Comparison of ENCODE assay signal across 24 cellular contexts in the genomic region with DNA sequence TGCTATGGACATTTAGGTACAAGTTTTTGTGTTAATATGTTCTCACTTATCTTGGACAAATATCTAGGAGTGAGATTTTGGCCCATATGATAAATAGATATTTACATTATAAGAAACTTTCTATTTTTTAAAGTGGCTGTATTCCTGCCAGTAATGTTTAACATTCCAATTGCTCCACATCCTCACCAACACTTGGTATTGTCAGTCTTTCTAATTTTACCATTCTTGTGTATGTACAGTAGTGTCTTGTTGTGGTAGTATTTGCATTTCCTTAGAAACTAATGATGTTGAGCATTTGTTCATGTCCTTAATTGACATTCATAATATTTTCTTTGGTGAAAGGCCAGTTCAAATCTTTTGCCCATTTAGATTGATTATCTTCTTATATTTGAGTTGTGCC.
DNase-seq lines count a peak whose midpoint lies in the region; ATAC-seq, FAIRE-seq and TF ChIP-seq lines count a peak whose summit lies in the region.
"Had no signal": no experiment of that assay in that cellular context is flagged by ENCODE, and none has a peak within 500 bp of the region (broad histone marks: within the 10 kb centered on the region; RNA-seq: fewer than 3 reads in every experiment).

No MANE protein-coding gene starts in this region.

- no peak for TF ChIP-seq RAD21 in A549 (conservative IDR thresholded peaks at IDR 0.05 in 1 of 2, IDR thresholded peaks at IDR 0.05 in 1 of 2)
- TF ChIP-seq RAD21 in K562 (CRISPR knock-in tag; conservative IDR thresholded peaks at IDR 0.05 in 1 of 2, IDR thresholded peaks at IDR 0.05 in 1 of 2): no peak

- H3K36me3 ChIP-seq in K562 (ENCODE audit: control insufficient read depth, insufficient read depth, low read length) (no peaks in the 10 kb centered on the region), pancreas (no peaks in the 10 kb centered on the region)
- H3K36me3 ChIP-seq: BE2C, BLaER1 had no signal

- H3K27ac ChIP-seq in A549: no peak overlapping the region
- H3K27ac ChIP-seq in K562 (ENCODE audit: extremely low read depth, low read depth, low read length): no peak overlapping the region
- no peak overlapping the region for H3K27ac ChIP-seq in pancreas
- H3K27ac ChIP-seq: 22Rv1, BLaER1 had no signal

- ATAC-seq in A549 (no peak), K562 (no peak), pancreas (no peak), GM19351 (IDR thresholded peaks at IDR 0.05; ENCODE audit: unreplicated experiment) (no peak)

- no peak overlapping the region for H3K4me2 ChIP-seq in A549
- H3K4me2 ChIP-seq in K562 (ENCODE audit: insufficient read depth, low read length): no peak overlapping the region
- H3K4me2 ChIP-seq: BLaER1 had no signal

- TF ChIP-seq POLR2A in A549 (IDR thresholded peaks at IDR 0.05; ENCODE audit: low read length) (no peak), K562 (conservative IDR thresholded peaks at IDR 0.05) (no peak)

- CTCF ChIA-PET in A549 (lab: Yijun Ruan, JAX) (interaction anchor here (1.0 kb wide), 1 partner anchor 703 kb away, joined by 3 read pairs; no protein-coding TSS in a partner anchor), K562 (lab: Yijun Ruan, JAX; ENCODE audit: low intra/inter-chr PET ratio) (no interaction called here)

- H2AFZ ChIP-seq in K562 (ENCODE audit: low read depth, low read length): no peak overlapping the region

- no peak overlapping the region for H3K4me3 ChIP-seq in A549
- no peak overlapping the region for H3K4me3 ChIP-seq in K562
- H3K4me3 ChIP-seq in pancreas: no peak overlapping the region
- H3K4me3 ChIP-seq: BLaER1 had no signal

- in situ Hi-C loops in K562 (cut with MboI): no loop called here

- H3K4me1 ChIP-seq in A549 (no peaks in the 10 kb centered on the region), K562 (replicated peaks in 1 of 2; ENCODE audit: control insufficient read depth in 2 of 2, insufficient read depth in 2 of 2, low read length in 2 of 2) (no peaks in the 10 kb centered on the region; a peak in 1 of 5 replicates), pancreas (no peaks in the 10 kb centered on the region)
- H3K4me1 ChIP-seq: BE2C, BLaER1 had no signal

- intact Hi-C loops in K562 (cut with micrococcal nuclease) (no loop called here), pancreas (cut with DNase I) (no loop called here)

- H3K9me1 ChIP-seq in K562 (ENCODE audit: control insufficient read depth, insufficient read depth, low read length): no peaks in the 10 kb centered on the region

- POLR2A ChIA-PET in A549 (lab: Yijun Ruan, JAX): no interaction called here
- POLR2A ChIA-PET in K562 (lab: Yijun Ruan, JAX): no interaction called here

- peaks cover 22% of the 10 kb centered on the region for H3K9me3 ChIP-seq in A549
- H3K9me3 ChIP-seq in K562 (replicated peaks; ENCODE audit: control insufficient read depth, insufficient read depth, low read depth, low read length): no peaks in the 10 kb centered on the region
- H3K9me3 ChIP-seq in pancreas: no peaks in the 10 kb centered on the region
- H3K9me3 ChIP-seq: BE2C had no signal

- H3K27me3 ChIP-seq in K562 (ENCODE audit: control insufficient read depth in 2 of 2, insufficient read depth in 2 of 2, low read length in 2 of 2): peaks cover 0 to 12% of the 10 kb centered on the region in 2 experiments; a peak in 1 of 5 replicates
- peaks cover 0 to 5% (median 0%) of the 10 kb centered on the region in 4 donors for H3K27me3 ChIP-seq in pancreas
- H3K27me3 ChIP-seq: BE2C, BLaER1 had no signal

- no peak for DNase-seq in A549 (ENCODE audit: low read depth in 1 of 2, low spot score in 1 of 2)
- DNase-seq in K562 (ENCODE audit: extremely low read depth in 1 of 4, low spot score in 3 of 4): no peak
- DNase-seq in pancreas: no peak
- DNase-seq in NCI-H146 (lab: John Stamatoyannopoulos, UW): no peak
- no peak for DNase-seq in NCI-H2081 (lab: John Stamatoyannopoulos, UW)
- DNase-seq: ACHN; BE2C; C1 segment of cervical spinal cord; CD4-positive, alpha-beta memory T cell; CD4-positive, CD25-positive, alpha-beta regulatory T cell; CD8-positive, alpha-beta memory T cell; COR-L47; DMS 273 treated with DMSO at 0.1 percent for 48 hours; DMS153; DMS53; DMS79; DND-41; EL; GDM1 had no signal

- no peaks in the 10 kb centered on the region for H4K20me1 ChIP-seq in K562 (replicated peaks; ENCODE audit: control insufficient read depth, insufficient read depth, low read length)
- H4K20me1 ChIP-seq: BLaER1 had no signal

- no peak overlapping the region for H3K9ac ChIP-seq in K562 (ENCODE audit: insufficient read depth in 1 of 2, low read depth in 2 of 2, low read length in 2 of 2)
- H3K9ac ChIP-seq: BLaER1 had no signal

- peak; percentile 89 for FAIRE-seq in A549 (lab: Jason Lieb, UNC)
- no peak for FAIRE-seq in K562 (lab: Jason Lieb, UNC)
- peak; percentile 17 for FAIRE-seq in pancreas (lab: Jason Lieb, UNC)
- FAIRE-seq: GM12891, GM19239 had no signal

- no TSS peak for BruUV-seq in K562 (replicated peaks; lab: Mats Ljungman, UMichigan)

- TF ChIP-seq CTCF in A549 (IDR thresholded peaks at IDR 0.05): no peak
- no peak for TF ChIP-seq CTCF in K562 (IDR thresholded peaks at IDR 0.05 in 2 of 3, conservative IDR thresholded peaks at IDR 0.05 in 1 of 3; ENCODE audit: insufficient read depth in 2 of 3, low read depth in 1 of 3, low read length in 3 of 3)
- TF ChIP-seq CTCF in pancreas (IDR thresholded peaks at IDR 0.05): no peak

- TF ChIP-seq EP300 in A549 (IDR thresholded peaks at IDR 0.05) (no peak), K562 (IDR thresholded peaks at IDR 0.05; ENCODE audit: low read length) (no peak)

- no peaks in the 10 kb centered on the region for H3K79me2 ChIP-seq in K562 (ENCODE audit: control insufficient read depth, insufficient read depth, low read length)

TF ChIP-seq in A549, 52 proteins besides CTCF, POLR2A, EP300 and RAD21 (continues in another document):
- TF ChIP-seq ESRRA (IDR thresholded peaks at IDR 0.05; ENCODE audit: borderline replicate concordance, low read length) (no peak), JUNB (IDR thresholded peaks at IDR 0.05) (no peak)
- TF ChIP-seq, protein P1, sequence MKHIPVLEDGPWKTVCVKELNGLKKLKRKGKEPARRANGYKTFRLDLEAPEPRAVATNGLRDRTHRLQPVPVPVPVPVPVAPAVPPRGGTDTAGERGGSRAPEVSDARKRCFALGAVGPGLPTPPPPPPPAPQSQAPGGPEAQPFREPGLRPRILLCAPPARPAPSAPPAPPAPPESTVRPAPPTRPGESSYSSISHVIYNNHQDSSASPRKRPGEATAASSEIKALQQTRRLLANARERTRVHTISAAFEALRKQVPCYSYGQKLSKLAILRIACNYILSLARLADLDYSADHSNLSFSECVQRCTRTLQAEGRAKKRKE (CRISPR knock-in tag; IDR thresholded peaks at IDR 0.05; ENCODE audit: low read depth): no peak
- TF ChIP-seq, protein P2, sequence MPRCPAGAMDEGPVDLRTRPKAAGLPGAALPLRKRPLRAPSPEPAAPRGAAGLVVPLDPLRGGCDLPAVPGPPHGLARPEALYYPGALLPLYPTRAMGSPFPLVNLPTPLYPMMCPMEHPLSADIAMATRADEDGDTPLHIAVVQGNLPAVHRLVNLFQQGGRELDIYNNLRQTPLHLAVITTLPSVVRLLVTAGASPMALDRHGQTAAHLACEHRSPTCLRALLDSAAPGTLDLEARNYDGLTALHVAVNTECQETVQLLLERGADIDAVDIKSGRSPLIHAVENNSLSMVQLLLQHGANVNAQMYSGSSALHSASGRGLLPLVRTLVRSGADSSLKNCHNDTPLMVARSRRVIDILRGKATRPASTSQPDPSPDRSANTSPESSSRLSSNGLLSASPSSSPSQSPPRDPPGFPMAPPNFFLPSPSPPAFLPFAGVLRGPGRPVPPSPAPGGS (IDR thresholded peaks at IDR 0.05): no peak
- TF ChIP-seq, protein P3, sequence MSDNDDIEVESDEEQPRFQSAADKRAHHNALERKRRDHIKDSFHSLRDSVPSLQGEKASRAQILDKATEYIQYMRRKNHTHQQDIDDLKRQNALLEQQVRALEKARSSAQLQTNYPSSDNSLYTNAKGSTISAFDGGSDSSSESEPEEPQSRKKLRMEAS (IDR thresholded peaks at IDR 0.05): no peak

TF ChIP-seq in K562, 482 proteins besides CTCF, POLR2A, EP300 and RAD21:
- TF ChIP-seq ZNF184 (CRISPR knock-in tag; IDR thresholded peaks at IDR 0.05) (0 out of 2 replicates have a peak, but pooled peaks have one; percentile 40), CBFB (CRISPR knock-in tag; IDR thresholded peaks at IDR 0.05) (no peak), SMARCA4 (IDR thresholded peaks at IDR 0.05) (no peak), RBM25 (IDR thresholded peaks at IDR 0.05; ENCODE audit: low read depth, low read length, severe bottlenecking) (peak; percentile 41), FOXK1 (CRISPR knock-in tag; IDR thresholded peaks at IDR 0.05; ENCODE audit: borderline replicate concordance) (no peak), CBFA2T2 (conservative IDR thresholded peaks at IDR 0.05) (no peak)
